Comparison of ENCODE assay signal across 15 cellular contexts in the genomic region with DNA sequence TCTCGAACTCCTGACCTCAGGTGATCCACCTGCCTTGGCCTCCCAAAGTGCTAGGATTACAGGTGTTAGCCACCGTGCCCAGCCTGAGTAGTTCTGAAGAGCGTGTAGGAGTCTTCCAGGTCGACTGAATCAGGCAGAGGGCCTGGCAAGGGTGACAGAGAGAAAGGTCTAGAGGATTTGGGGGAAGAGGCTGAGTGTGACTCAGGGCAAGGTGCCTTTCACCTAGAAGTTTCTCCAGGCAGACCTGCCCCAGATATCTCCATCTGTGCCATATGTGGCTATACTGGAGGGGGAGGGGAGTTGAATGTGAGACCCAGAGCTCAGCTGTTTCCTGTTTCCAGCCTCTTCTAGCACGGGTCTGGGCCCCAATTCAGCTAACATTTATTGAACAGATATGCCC. TPM values are rescaled to one million over a fixed set of nuclear protein-coding genes. Genes with fewer than 3 reads are reported as not detected.
DNase-seq lines count a peak whose midpoint lies in the region; ATAC-seq, FAIRE-seq and TF ChIP-seq lines count a peak whose summit lies in the region.
"Had no signal": no experiment of that assay in that cellular context is flagged by ENCODE, and none has a peak within 500 bp of the region (broad histone marks: within the 10 kb centered on the region; RNA-seq: fewer than 3 reads in every experiment).

No MANE protein-coding gene starts in this region.

- peaks cover 18% of the 10 kb centered on the region for H3K4me1 ChIP-seq in astrocyte (ENCODE audit: insufficient read depth, low read length)

- H3K27ac ChIP-seq in astrocyte (ENCODE audit: low read depth, low read length) = no peak overlapping the region

- peak overlapping the region; percentile 96 for H3K4me3 Mint-ChIP-seq in astrocyte (ENCODE audit: unreplicated experiment)
- H3K4me3 Mint-ChIP-seq in progenitor cell of endocrine pancreas (ENCODE audit: low read depth) = peak overlapping the region; percentile 95

- peaks cover 2% of the 10 kb centered on the region for H3K79me2 ChIP-seq in astrocyte (ENCODE audit: insufficient read depth, low read length)

- H3K36me3 Mint-ChIP-seq in astrocyte (ENCODE audit: low read depth, unreplicated experiment) (peaks cover 7% of the 10 kb centered on the region), progenitor cell of endocrine pancreas (ENCODE audit: insufficient read depth) (no peaks in the 10 kb centered on the region)

- H3K4me2 ChIP-seq in astrocyte (ENCODE audit: low read length) = no peak overlapping the region

- DNase-seq in NCI-H82 (lab: John Stamatoyannopoulos, UW) = peak; percentile 58
- DNase-seq in NCI-H82 treated with DMSO at 0.1 percent for 48 hours (lab: John Stamatoyannopoulos, UW; ENCODE audit: unreplicated experiment) = no peak
- DNase-seq in NCI-H2171 treated with DMSO at 0.1 percent for 48 hours (lab: John Stamatoyannopoulos, UW) = peak; percentile 68
- no peak for DNase-seq in astrocyte (ENCODE audit: low read depth)
- no peak for DNase-seq in progenitor cell of endocrine pancreas (ENCODE audit: low spot score, unreplicated experiment)
- no peak for DNase-seq in D721Med (ENCODE audit: insufficient read length, low spot score)
- DNase-seq in MV-4-11 (lab: John Stamatoyannopoulos, UW) = no peak
- DNase-seq: DMS153; effector memory CD4-positive, alpha-beta T cell; Karpas-422; NCI-H2029 treated with DMSO at 0.1 percent for 48 hours; SW 1271; testis had no signal

- H3K9me3 ChIP-seq in astrocyte (ENCODE audit: insufficient read depth, low read depth, low read length) = peaks cover 9% of the 10 kb centered on the region
- H3K9me3 ChIP-seq: testis had no signal

- FAIRE-seq in astrocyte (lab: Jason Lieb, UNC) = no peak
- no peak for FAIRE-seq in D721Med (lab: Jason Lieb, UNC)
- FAIRE-seq: A204.1 had no signal

- H3K9me3 Mint-ChIP-seq in astrocyte (ENCODE audit: unreplicated experiment) (peaks cover 5% of the 10 kb centered on the region), progenitor cell of endocrine pancreas (ENCODE audit: low read depth) (peaks cover 3% of the 10 kb centered on the region)

- no peak overlapping the region for H2AFZ ChIP-seq in astrocyte (ENCODE audit: low read depth, low read length)

- H3K4me1 Mint-ChIP-seq in astrocyte (ENCODE audit: low read depth, unreplicated experiment) = peaks cover 9% of the 10 kb centered on the region
- peaks cover 13% of the 10 kb centered on the region for H3K4me1 Mint-ChIP-seq in progenitor cell of endocrine pancreas (ENCODE audit: low read depth)

- ATAC-seq in HG02885 (IDR thresholded peaks at IDR 0.05; ENCODE audit: poor library complexity, unreplicated experiment) = no peak

- TF ChIP-seq CTCF in astrocyte (IDR thresholded peaks at IDR 0.05; ENCODE audit: insufficient read depth, low read depth, low read length) = no peak
- TF ChIP-seq CTCF in progenitor cell of endocrine pancreas (IDR thresholded peaks at IDR 0.05; ENCODE audit: unreplicated experiment) = no peak
- TF ChIP-seq CTCF in D721Med (IDR thresholded peaks at IDR 0.05; ENCODE audit: insufficient read depth, missing control alignments) = no peak

- H3K36me3 ChIP-seq in astrocyte (ENCODE audit: insufficient read depth, low read length) = no peaks in the 10 kb centered on the region

- peak overlapping the region; percentile 53 for H3K27ac Mint-ChIP-seq in astrocyte (ENCODE audit: unreplicated experiment)
- H3K27ac Mint-ChIP-seq in progenitor cell of endocrine pancreas = peak overlapping the region; percentile 97

- H3K4me3 ChIP-seq in astrocyte (ENCODE audit: insufficient read depth, low read depth, low read length) = no peak overlapping the region

- peaks cover 5% of the 10 kb centered on the region for H3K27me3 Mint-ChIP-seq in astrocyte (ENCODE audit: low read depth, unreplicated experiment)
- H3K27me3 Mint-ChIP-seq in progenitor cell of endocrine pancreas = no peaks in the 10 kb centered on the region

- no peak overlapping the region for H3K9ac ChIP-seq in astrocyte (ENCODE audit: low read length)

- no peaks in the 10 kb centered on the region for H3K27me3 ChIP-seq in astrocyte (ENCODE audit: insufficient read depth, low read length)
- H3K27me3 ChIP-seq: testis had no signal

- peaks cover 8% of the 10 kb centered on the region for H4K20me1 ChIP-seq in astrocyte (ENCODE audit: insufficient read depth, low read length)

RNA-seq across cellular contexts. Expression of a gene that starts 1.2 kb away (rescaled TPM):
- 11.8 and 14.8 TPM in 2 replicates for total RNA-seq in astrocyte
- total RNA-seq in progenitor cell of endocrine pancreas = 25.0 and 27.6 TPM in 2 replicates

RNA-seq across cellular contexts. Expression of a gene that starts 1.5 kb away (rescaled TPM):
- 45.0 and 46.0 TPM in 2 replicates for total RNA-seq in astrocyte
- total RNA-seq in progenitor cell of endocrine pancreas = 49.8 and 51.1 TPM in 2 replicates

RNA-seq across cellular contexts. Expression of a gene that starts 7.7 kb away (rescaled TPM):
- total RNA-seq in astrocyte (37.8 and 46.6 TPM in 2 replicates), progenitor cell of endocrine pancreas (7.9 and 10.1 TPM in 2 replicates)

RNA-seq across cellular contexts. Expression of a gene that starts 8.1 kb away (rescaled TPM):
- 8.0 and 14.4 TPM in 2 replicates for total RNA-seq in astrocyte
- 40.7 and 43.9 TPM in 2 replicates for total RNA-seq in progenitor cell of endocrine pancreas

RNA-seq across cellular contexts. Expression of a gene that starts 26.9 kb away (rescaled TPM):
- total RNA-seq in astrocyte = 1.7 and 1.8 TPM in 2 replicates
- 3.2 and 3.3 TPM in 2 replicates for total RNA-seq in progenitor cell of endocrine pancreas

Comparison
In these comparisons a context has a peak if more than half of its experiments do, and no peak if none do; other contexts are left out.
1. DNase-seq: peak in NCI-H82 (single experiment) and NCI-H2171 treated with DMSO at 0.1 percent for 48 hours (single experiment); none in NCI-H82 treated with DMSO at 0.1 percent for 48 hours (single experiment), astrocyte (single experiment), progenitor cell of endocrine pancreas (single experiment), D721Med (single experiment) and MV-4-11 (single experiment).